Comparison of ENCODE assay signal across 8 cellular contexts in genomic region chr9:128912270-128912853, GRCh38. TPM values are rescaled to one million over a fixed set of nuclear protein-coding genes. Genes with fewer than 3 reads are reported as not detected.
DNase-seq lines count a peak whose midpoint lies in the region; ATAC-seq, FAIRE-seq and TF ChIP-seq lines count a peak whose summit lies in the region.

No MANE protein-coding gene starts in this region.

- FAIRE-seq in bronchial epithelial cell (lab: Jason Lieb, UNC): peak; percentile 99

- H3K27ac ChIP-seq in lung (ENCODE audit: low read depth in 1 of 2, low read length in 1 of 2) (peak overlapping the region; percentile 82 to 94), vagina (peak overlapping the region; percentile 96)

- no peak overlapping the region for H3K27ac Mint-ChIP-seq in stimulated activated naive B cell treated with anti-CD40 and anti-IgM and Interleukin-4, amounts not matched to agents 10 μg/mL and 1 μg/mL and 100 μg/mL, for 72 hours

- H3K36me3 Mint-ChIP-seq in stimulated activated naive B cell treated with anti-CD40 and anti-IgM and Interleukin-4, amounts not matched to agents 10 μg/mL and 1 μg/mL and 100 μg/mL, for 72 hours: peaks cover 35 to 49% of the 10 kb centered on the region in 2 donors

- no peak for TF ChIP-seq CTCF in bronchial epithelial cell (IDR thresholded peaks at IDR 0.05; ENCODE audit: insufficient read depth, low read length, severe bottlenecking)
- no peak for TF ChIP-seq CTCF in lung (IDR thresholded peaks at IDR 0.05; ENCODE audit: control extremely low read depth, extremely low read depth)
- no peak for TF ChIP-seq CTCF in vagina (IDR thresholded peaks at IDR 0.05)

- no peak for TF ChIP-seq POLR2A in vagina (IDR thresholded peaks at IDR 0.05)

- DNase-seq in stimulated activated CD4-positive, alpha-beta T cell treated with anti-CD3 and anti-CD28 coated beads, Interleukin-15, amount 100 ng/mL, for 24 hours: peak; percentile 24
- no peak for DNase-seq in stimulated activated CD4-positive, alpha-beta T cell treated with anti-CD3 and anti-CD28 coated beads, Interleukin-2, amount 100 ng/mL, for 48 hours
- DNase-seq in bronchial epithelial cell (ENCODE audit: low read depth) (peak; percentile 98), lung (ENCODE audit: low spot score) (peak; percentile 80), vagina (ENCODE audit: extremely low spot score in 2 of 2) (no peak)
- no peak for DNase-seq in stimulated activated naive B cell treated with anti-CD40 and anti-IgM and Interleukin-4, amounts not matched to agents 10 μg/mL and 1 μg/mL and 100 μg/mL, for 72 hours

- peak; percentile 70 for ATAC-seq in lung (ENCODE audit: insufficient read depth, low FRiP score)
- ATAC-seq in stimulated activated naive B cell treated with anti-CD40 and anti-IgM and Interleukin-4, amounts not matched to agents 10 μg/mL and 1 μg/mL and 100 μg/mL, for 72 hours (replicated peaks): no peak
- no peak for ATAC-seq in HG03159 (IDR thresholded peaks at IDR 0.05; ENCODE audit: unreplicated experiment)
- ATAC-seq in HG02852 (IDR thresholded peaks at IDR 0.05; ENCODE audit: unreplicated experiment): no peak

- H3K4me1 Mint-ChIP-seq in stimulated activated naive B cell treated with anti-CD40 and anti-IgM and Interleukin-4, amounts not matched to agents 10 μg/mL and 1 μg/mL and 100 μg/mL, for 72 hours: peaks cover 11 to 14% of the 10 kb centered on the region in 2 donors

- 52 to 74% methylated on average over 15 of the region's 15 CpGs for WGBS in lung, 2 donors

- H3K36me3 ChIP-seq in bronchial epithelial cell (ENCODE audit: control insufficient read depth, insufficient read depth, low read length): peaks cover 46% of the 10 kb centered on the region
- peaks cover 17 to 39% of the 10 kb centered on the region in 2 donors for H3K36me3 ChIP-seq in lung (ENCODE audit: control insufficient read depth in 2 of 2, insufficient read depth in 2 of 2, low read length in 2 of 2)
- peaks cover 0 to 24% of the 10 kb centered on the region in 2 donors for H3K36me3 ChIP-seq in vagina

- intact Hi-C loops in vagina (cut with DNase I): no loop called here

- H3K4me3 ChIP-seq in bronchial epithelial cell (ENCODE audit: low read depth, low read length) (peak overlapping the region; percentile 40), lung (no peak overlapping the region), vagina (no peak overlapping the region)

- H3K4me3 Mint-ChIP-seq in stimulated activated naive B cell treated with anti-CD40 and anti-IgM and Interleukin-4, amounts not matched to agents 10 μg/mL and 1 μg/mL and 100 μg/mL, for 72 hours: no peak overlapping the region

- H3K9me3 ChIP-seq in lung (ENCODE audit: control insufficient read depth in 2 of 2, insufficient read depth in 1 of 2, low read length in 1 of 2) (no peaks in the 10 kb centered on the region), vagina (no peaks in the 10 kb centered on the region)

- peaks cover 26 to 69% of the 10 kb centered on the region in 2 donors for H3K4me1 ChIP-seq in lung (ENCODE audit: control insufficient read depth in 2 of 2, insufficient read depth in 2 of 2, low read length in 2 of 2)
- peaks cover 84% of the 10 kb centered on the region for H3K4me1 ChIP-seq in vagina

- no peaks in the 10 kb centered on the region for H3K27me3 Mint-ChIP-seq in stimulated activated naive B cell treated with anti-CD40 and anti-IgM and Interleukin-4, amounts not matched to agents 10 μg/mL and 1 μg/mL and 100 μg/mL, for 72 hours

- H3K27me3 ChIP-seq in bronchial epithelial cell (ENCODE audit: control insufficient read depth, insufficient read depth, low read length): no peaks in the 10 kb centered on the region
- no peaks in the 10 kb centered on the region for H3K27me3 ChIP-seq in lung (ENCODE audit: control insufficient read depth, insufficient read depth)
- no peaks in the 10 kb centered on the region for H3K27me3 ChIP-seq in vagina

- H3K9me3 Mint-ChIP-seq in stimulated activated naive B cell treated with anti-CD40 and anti-IgM and Interleukin-4, amounts not matched to agents 10 μg/mL and 1 μg/mL and 100 μg/mL, for 72 hours: no peaks in the 10 kb centered on the region

RNA-seq across cellular contexts. Expression of gene PHYHD1, which starts 8.4 kb away (rescaled TPM):
- total RNA-seq in bronchial epithelial cell (1.1 and 3.8 TPM in 2 replicates), lung (10 to 100 TPM; 25.5 to 66.5 TPM), vagina (23.6 TPM)
- polyA plus RNA-seq in lung: 10 to 100 TPM; 21.4 to 86.3 TPM

RNA-seq across cellular contexts. Expression of gene LRRC8A, which starts 30.4 kb away (rescaled TPM):
- 259 and 329 TPM in 2 replicates for total RNA-seq in bronchial epithelial cell
- total RNA-seq in lung: 10 to 100 TPM; 30.4 to 60.8 TPM
- polyA plus RNA-seq in lung: 10 to 100 TPM; 26.6 to 66.9 TPM
- 110 TPM for total RNA-seq in vagina

RNA-seq across cellular contexts. Expression of gene KYAT1, which starts 30.6 kb away (rescaled TPM):
- total RNA-seq in bronchial epithelial cell (9.0 and 9.5 TPM in 2 replicates), lung (1 to 10 TPM; 4.6 to 7.7 TPM), vagina (11.0 TPM)
- 1 to 10 TPM; 4.5 to 5.0 TPM for polyA plus RNA-seq in lung

RNA-seq across cellular contexts. Expression of gene DOLK, which starts 35.0 kb away (rescaled TPM):
- total RNA-seq in bronchial epithelial cell: 22.6 and 24.6 TPM in 2 replicates
- total RNA-seq in lung: 10 to 100 TPM; 10.6 to 17.9 TPM
- 10 to 100 TPM in 1 of 2 donors, 1 to 10 TPM in 1; 9.6 to 19.1 TPM for polyA plus RNA-seq in lung
- 8.1 TPM for total RNA-seq in vagina

RNA-seq across cellular contexts. Expression of gene NUP188, which starts 35.1 kb away (rescaled TPM):
- total RNA-seq in bronchial epithelial cell (25.8 and 38.5 TPM in 2 replicates), lung (10 to 100 TPM; 39.3 to 48.5 TPM), vagina (69.0 TPM)
- polyA plus RNA-seq in lung: 10 to 100 TPM; 17.0 to 24.9 TPM

Comparison
In these comparisons a context has a peak if more than half of its experiments do, and no peak if none do; other contexts are left out.
1. DNase-seq: peak in stimulated activated CD4-positive, alpha-beta T cell treated with anti-CD3 and anti-CD28 coated beads, Interleukin-15, amount 100 ng/mL, for 24 hours (single experiment), bronchial epithelial cell (single experiment) and lung (single experiment); none in stimulated activated CD4-positive, alpha-beta T cell treated with anti-CD3 and anti-CD28 coated beads, Interleukin-2, amount 100 ng/mL, for 48 hours (0 of 2), vagina (0 of 2) and stimulated activated naive B cell treated with anti-CD40 and anti-IgM and Interleukin-4, amounts not matched to agents 10 μg/mL and 1 μg/mL and 100 μg/mL, for 72 hours (single experiment).